Comparison of ENCODE assay signal across 31 cellular contexts in genomic region chrX:49287665-49288064, GRCh38. TPM values are rescaled to one million over a fixed set of nuclear protein-coding genes. Genes with fewer than 3 reads are reported as not detected.
DNase-seq lines count a peak whose midpoint lies in the region; ATAC-seq and TF ChIP-seq lines count a peak whose summit lies in the region.
"Had no signal": no experiment of that assay in that cellular context is flagged by ENCODE, and none has a peak within 500 bp of the region (broad histone marks: within the 10 kb centered on the region; RNA-seq: fewer than 3 reads in every experiment).

No MANE protein-coding gene starts in this region.

- peak; percentile 54 for ATAC-seq in activated CD8-positive, alpha-beta memory T cell treated with anti-CD3 and anti-CD28 coated beads, Interleukin-2, amount 10 ng/mL, durations not matched to agents 7 days and 5 days
- ATAC-seq in HG02981 (IDR thresholded peaks at IDR 0.05; ENCODE audit: unreplicated experiment): no peak
- ATAC-seq: A549, GM12878, Right ventricle myocardium inferior had no signal

- peaks cover 38% of the 10 kb centered on the region for H3K4me1 Mint-ChIP-seq in activated CD8-positive, alpha-beta memory T cell treated with anti-CD3 and anti-CD28 coated beads, Interleukin-2, amount 10 ng/mL, durations not matched to agents 7 days and 5 days
- peaks cover 24 to 43% (median 29%) of the 10 kb centered on the region in 4 donors for H3K4me1 Mint-ChIP-seq in CD4-positive, alpha-beta memory T cell

- H3K27me3 Mint-ChIP-seq in activated CD8-positive, alpha-beta memory T cell treated with anti-CD3 and anti-CD28 coated beads, Interleukin-2, amount 10 ng/mL, durations not matched to agents 7 days and 5 days: no peaks in the 10 kb centered on the region
- H3K27me3 Mint-ChIP-seq in CD4-positive, alpha-beta memory T cell: no peaks in the 10 kb centered on the region

- H3K4me3 Mint-ChIP-seq in activated CD8-positive, alpha-beta memory T cell treated with anti-CD3 and anti-CD28 coated beads, Interleukin-2, amount 10 ng/mL, durations not matched to agents 7 days and 5 days: no peak overlapping the region
- no peak overlapping the region for H3K4me3 Mint-ChIP-seq in CD4-positive, alpha-beta memory T cell
- H3K4me3 Mint-ChIP-seq: CD8-positive, alpha-beta memory T cell; HFFc6 had no signal

- no peaks in the 10 kb centered on the region for H3K9me3 Mint-ChIP-seq in activated CD8-positive, alpha-beta memory T cell treated with anti-CD3 and anti-CD28 coated beads, Interleukin-2, amount 10 ng/mL, durations not matched to agents 7 days and 5 days (ENCODE audit: low read depth)
- H3K9me3 Mint-ChIP-seq in CD4-positive, alpha-beta memory T cell: peaks cover 0 to 2% (median 0%) of the 10 kb centered on the region in 8 donors
- H3K9me3 Mint-ChIP-seq: CD8-positive, alpha-beta memory T cell; HFFc6 had no signal

- intact Hi-C loops in CD4-positive, alpha-beta memory T cell (cut with micrococcal nuclease): no loop called here
- intact Hi-C loops in sigmoid colon (cut with DNase I): loop anchor here (10.0 kb wide), 1 partner anchor 587 kb away; the partner anchor contains the start of gene USP27X
- intact Hi-C loops in esophagus muscularis mucosa (cut with DNase I): no loop called here

- TF ChIP-seq EP300 in sigmoid colon (IDR thresholded peaks at IDR 0.05): no peak
- TF ChIP-seq EP300 in esophagus muscularis mucosa (IDR thresholded peaks at IDR 0.05): no peak

- TF ChIP-seq CTCF in sigmoid colon (IDR thresholded peaks at IDR 0.05) (no peak), esophagus muscularis mucosa (IDR thresholded peaks at IDR 0.05) (no peak)

- no peaks in the 10 kb centered on the region for H3K27me3 ChIP-seq in CD4-positive, alpha-beta memory T cell (ENCODE audit: insufficient read depth, low read length)
- H3K27me3 ChIP-seq in sigmoid colon: no peaks in the 10 kb centered on the region
- no peaks in the 10 kb centered on the region for H3K27me3 ChIP-seq in esophagus muscularis mucosa
- H3K27me3 ChIP-seq: SJCRH30 had no signal

- WGBS in sigmoid colon, 2 donors: 82 to 94% methylated on average over 1 of the region's 1 CpG
- WGBS in esophagus muscularis mucosa: 64% methylated on average over 1 of the region's 1 CpG

- no peak overlapping the region for H3K27ac ChIP-seq in CD4-positive, alpha-beta memory T cell (ENCODE audit: low read depth, low read length)
- no peak overlapping the region for H3K27ac ChIP-seq in sigmoid colon
- no peak overlapping the region for H3K27ac ChIP-seq in esophagus muscularis mucosa (replicated peaks in 1 of 4)
- H3K27ac ChIP-seq: A549; BLaER1 treated with 17β-estradiol and CSF1 and Interleukin-3, amounts not matched to agents 10 nM and 100 nM; KMS-11; PC-9; SJCRH30 had no signal

- H3K36me3 Mint-ChIP-seq in activated CD8-positive, alpha-beta memory T cell treated with anti-CD3 and anti-CD28 coated beads, Interleukin-2, amount 10 ng/mL, durations not matched to agents 7 days and 5 days: peaks cover 7% of the 10 kb centered on the region
- no peaks in the 10 kb centered on the region for H3K36me3 Mint-ChIP-seq in CD4-positive, alpha-beta memory T cell

- no peaks in the 10 kb centered on the region for H3K36me3 ChIP-seq in CD4-positive, alpha-beta memory T cell (ENCODE audit: insufficient read depth, low read length)
- H3K36me3 ChIP-seq in sigmoid colon (no peaks in the 10 kb centered on the region), esophagus muscularis mucosa (peaks cover 0 to 8% (median 3%) of the 10 kb centered on the region in 4 donors)
- H3K36me3 ChIP-seq: HAP-1, SJCRH30 had no signal

- peak; percentile 67 for DNase-seq in activated CD8-positive, alpha-beta memory T cell treated with anti-CD3 and anti-CD28 coated beads, Interleukin-2, amount 10 ng/mL, durations not matched to agents 7 days and 5 days
- no peak for DNase-seq in activated CD8-positive, alpha-beta memory T cell treated with anti-CD3 and anti-CD28 coated beads, Interleukin-2, amount 50 U/mL, for 4 hours
- DNase-seq in CD4-positive, alpha-beta memory T cell: no peak
- DNase-seq in OCI-M1 (lab: John Stamatoyannopoulos, UW) (peak; percentile 3), sigmoid colon (peak; percentile 18), esophagus muscularis mucosa (ENCODE audit: extremely low spot score) (no peak)
- DNase-seq: AML-193; CD8-positive, alpha-beta memory T cell; DMS 273 treated with DMSO at 0.1 percent for 48 hours; DMS79; EL; GDM1; GOT3; HFFc6; IMR-90; MM.1S; NCI-H2029; NCI-H446; NCI-H524 treated with DMSO at 0.1 percent for 48 hours; NCI-H774; NK-92 treated with Interleukin-12 subunit alpha and Interleukin-12 subunit beta, amount 100 ng/mL, for 24 hours; PC-9; SJCRH30 had no signal

- TF ChIP-seq POLR2A in sigmoid colon (IDR thresholded peaks at IDR 0.05) (no peak), esophagus muscularis mucosa (IDR thresholded peaks at IDR 0.05; ENCODE audit: low read depth) (no peak)

- peaks cover 29% of the 10 kb centered on the region for H3K4me1 ChIP-seq in CD4-positive, alpha-beta memory T cell (ENCODE audit: insufficient read depth, low read length)
- no peaks in the 10 kb centered on the region for H3K4me1 ChIP-seq in sigmoid colon
- peaks cover 5 to 9% (median 7%) of the 10 kb centered on the region in 4 donors for H3K4me1 ChIP-seq in esophagus muscularis mucosa
- H3K4me1 ChIP-seq: A549, SJCRH30 had no signal

- CTCF ChIA-PET in activated CD8-positive, alpha-beta memory T cell treated with anti-CD3 and anti-CD28 coated beads, Interleukin-2, amount 10 ng/mL, durations not matched to agents 7 days and 5 days (lab: Charles Lee): interaction anchor here (1.2 to 1.6 kb wide), 2 partner anchors 14 to 95 kb away, joined by 3 to 6 read pairs; no protein-coding TSS in a partner anchor
- CTCF ChIA-PET in CD4-positive, alpha-beta memory T cell (lab: Charles Lee; ENCODE audit: partially characterized antibody): interaction anchor here (1.7 kb wide), 1 partner anchor 11 kb away, joined by 6 read pairs; no protein-coding TSS in a partner anchor

- H3K27ac Mint-ChIP-seq in activated CD8-positive, alpha-beta memory T cell treated with anti-CD3 and anti-CD28 coated beads, Interleukin-2, amount 10 ng/mL, durations not matched to agents 7 days and 5 days: peak overlapping the region; percentile 59
- H3K27ac Mint-ChIP-seq in CD4-positive, alpha-beta memory T cell: peak overlapping the region in 4 of 7 donors; percentile 4 to 86 (median 46)
- H3K27ac Mint-ChIP-seq: HFFc6 had no signal

- no peaks in the 10 kb centered on the region for H3K9me3 ChIP-seq in CD4-positive, alpha-beta memory T cell (ENCODE audit: control insufficient read depth in 1 of 2, low read length in 2 of 2)
- no peaks in the 10 kb centered on the region for H3K9me3 ChIP-seq in sigmoid colon
- H3K9me3 ChIP-seq in esophagus muscularis mucosa: no peaks in the 10 kb centered on the region
- H3K9me3 ChIP-seq: A549; BLaER1 treated with 17β-estradiol and CSF1 and Interleukin-3, amounts not matched to agents 10 nM and 100 nM; HAP-1; SJCRH30 had no signal

- no peak overlapping the region for H3K4me3 ChIP-seq in CD4-positive, alpha-beta memory T cell (ENCODE audit: low read length in 2 of 2)
- H3K4me3 ChIP-seq in sigmoid colon (no peak overlapping the region), esophagus muscularis mucosa (no peak overlapping the region)
- H3K4me3 ChIP-seq: A549; BLaER1 treated with 17β-estradiol and CSF1 and Interleukin-3, amounts not matched to agents 10 nM and 100 nM; GM12878; HAP-1; PC-9; SJCRH30 had no signal

- POLR2A ChIA-PET in CD4-positive, alpha-beta memory T cell (lab: Charles Lee; ENCODE audit: partially characterized antibody): interaction anchor here (2.8 kb wide), 1 partner anchor 11 kb away, joined by 14 read pairs; no protein-coding TSS in a partner anchor

RNA-seq across cellular contexts. Expression of gene GAGE10, which starts 15.8 kb away (rescaled TPM):
- total RNA-seq in activated CD8-positive, alpha-beta memory T cell treated with anti-CD3 and anti-CD28 coated beads, Interleukin-2, amount 10 ng/mL, durations not matched to agents 7 days and 5 days: not detected
- not detected for total RNA-seq in CD4-positive, alpha-beta memory T cell
- polyA plus RNA-seq in CD4-positive, alpha-beta memory T cell: not detected
- not detected for total RNA-seq in sigmoid colon
- polyA plus RNA-seq in sigmoid colon: not detected
- total RNA-seq in esophagus muscularis mucosa: 1 to 10 TPM in 1 of 4 donors, not detected in 3; 1.2 TPM
- total RNA-seq: CD8-positive, alpha-beta memory T cell; GM12878; HFFc6; IMR-90; PC-9; Right ventricle myocardium inferior; RPMI7951; SJCRH30 had no signal
- polyA plus RNA-seq: A549; CD8-positive, alpha-beta memory T cell; GM12878; IMR-90 had no signal

RNA-seq across cellular contexts. Expression of gene PPP1R3F, which starts 18.1 kb away (rescaled TPM):
- total RNA-seq in activated CD8-positive, alpha-beta memory T cell treated with anti-CD3 and anti-CD28 coated beads, Interleukin-2, amount 10 ng/mL, durations not matched to agents 7 days and 5 days: 10 to 100 TPM; 13.9 to 14.4 TPM
- total RNA-seq in CD4-positive, alpha-beta memory T cell: 10 to 100 TPM; 17.4 to 17.7 TPM
- polyA plus RNA-seq in CD4-positive, alpha-beta memory T cell: 10 to 100 TPM in 1 of 2 donors, 1 to 10 TPM in 1; 4.8 to 10.7 TPM
- total RNA-seq in sigmoid colon: 10 to 100 TPM in 2 of 4 donors, 1 to 10 TPM in 2; 8.6 to 13.7 (median 10.1) TPM
- polyA plus RNA-seq in sigmoid colon: 1 to 10 TPM; 2.2 to 5.4 (median 3.9) TPM
- 10 to 100 TPM; 13.8 to 27.0 (median 16.4) TPM for total RNA-seq in esophagus muscularis mucosa

RNA-seq across cellular contexts. Expression of gene FOXP3, which starts 23.2 kb away (rescaled TPM):
- 10 to 100 TPM; 26.8 to 82.1 TPM for total RNA-seq in activated CD8-positive, alpha-beta memory T cell treated with anti-CD3 and anti-CD28 coated beads, Interleukin-2, amount 10 ng/mL, durations not matched to agents 7 days and 5 days
- total RNA-seq in CD4-positive, alpha-beta memory T cell: 1 to 10 TPM; 3.5 to 4.3 TPM
- polyA plus RNA-seq in CD4-positive, alpha-beta memory T cell: 1 to 10 TPM in 1 of 2 donors, under 1 TPM in 1; 1.00 to 2.2 TPM
- not detected for total RNA-seq in sigmoid colon
- 1 to 10 TPM in 1 of 3 donors, not detected in 2; 3.1 TPM for polyA plus RNA-seq in sigmoid colon
- not detected for total RNA-seq in esophagus muscularis mucosa
- total RNA-seq: IMR-90, PC-9, Right ventricle myocardium inferior, RPMI7951, SJCRH30 had no signal

RNA-seq across cellular contexts. Expression of gene GAGE12J, which starts 34.2 kb away (rescaled TPM):
- not detected for total RNA-seq in activated CD8-positive, alpha-beta memory T cell treated with anti-CD3 and anti-CD28 coated beads, Interleukin-2, amount 10 ng/mL, durations not matched to agents 7 days and 5 days
- total RNA-seq in CD4-positive, alpha-beta memory T cell: not detected
- not detected for polyA plus RNA-seq in CD4-positive, alpha-beta memory T cell
- total RNA-seq in sigmoid colon (not detected), esophagus muscularis mucosa (not detected)
- polyA plus RNA-seq in sigmoid colon: not detected
- total RNA-seq: CD8-positive, alpha-beta memory T cell; GM12878; HFFc6; IMR-90; PC-9; Right ventricle myocardium inferior; RPMI7951; SJCRH30 had no signal
- polyA plus RNA-seq: A549; CD8-positive, alpha-beta memory T cell; GM12878; IMR-90 had no signal

RNA-seq across cellular contexts. Expression of gene GAGE13, which starts 43.7 kb away (rescaled TPM):
- not detected for total RNA-seq in activated CD8-positive, alpha-beta memory T cell treated with anti-CD3 and anti-CD28 coated beads, Interleukin-2, amount 10 ng/mL, durations not matched to agents 7 days and 5 days
- total RNA-seq in CD4-positive, alpha-beta memory T cell: not detected
- not detected for polyA plus RNA-seq in CD4-positive, alpha-beta memory T cell
- not detected for total RNA-seq in sigmoid colon
- not detected for polyA plus RNA-seq in sigmoid colon
- total RNA-seq in esophagus muscularis mucosa: not detected
- total RNA-seq: CD8-positive, alpha-beta memory T cell; GM12878; HFFc6; IMR-90; PC-9; Right ventricle myocardium inferior; SJCRH30 had no signal
- polyA plus RNA-seq: A549; CD8-positive, alpha-beta memory T cell; GM12878; IMR-90 had no signal

Comparison
In these comparisons a context has a peak if more than half of its experiments do, and no peak if none do; other contexts are left out.
1. DNase-seq: peak in activated CD8-positive, alpha-beta memory T cell treated with anti-CD3 and anti-CD28 coated beads, Interleukin-2, amount 10 ng/mL, durations not matched to agents 7 days and 5 days (single experiment), OCI-M1 (single experiment) and sigmoid colon (single experiment); none in activated CD8-positive, alpha-beta memory T cell treated with anti-CD3 and anti-CD28 coated beads, Interleukin-2, amount 50 U/mL, for 4 hours (single experiment), CD4-positive, alpha-beta memory T cell (0 of 5) and esophagus muscularis mucosa (single experiment).
2. RNA of gene FOXP3, which starts 23.2 kb away (total RNA-seq): 26.8 to 82.1 TPM in activated CD8-positive, alpha-beta memory T cell treated with anti-CD3 and anti-CD28 coated beads, Interleukin-2, amount 10 ng/mL, durations not matched to agents 7 days and 5 days; 3.5 to 4.3 TPM in CD4-positive, alpha-beta memory T cell, not detected in sigmoid colon and not detected in esophagus muscularis mucosa; every median in the first group is over 4 times any median in the second.